ENCODE assay signal across 8 cellular contexts in genomic region chr2:42568431-42569115, GRCh38. TPM values are rescaled to one million over a fixed set of nuclear protein-coding genes. Genes with fewer than 3 reads are reported as not detected.
DNase-seq lines count a peak whose midpoint lies in the region; ATAC-seq and TF ChIP-seq lines count a peak whose summit lies in the region.

MTA3 (plus strand) TSS chr2:42568632; CDS start chr2:42568746, 114 bp downstream.

- TF ChIP-seq EP300 in transverse colon (IDR thresholded peaks at IDR 0.05; ENCODE audit: low read depth) = no peak

- peak within 1 kb of the TSS; percentile 46; the same call in 1 of the 2 replicates for H3K27ac ChIP-seq in SJSA1
- H3K27ac ChIP-seq in cardiac muscle cell = peak within 1 kb of the TSS; percentile 93
- peak within 1 kb of the TSS; percentile 92 to 96 (median 94) for H3K27ac ChIP-seq in transverse colon

- DNase-seq in SJSA1 (ENCODE audit: low read depth in 1 of 2, low spot score in 2 of 2) = peak; percentile 20 to 67
- peak; percentile 66 to 69 for DNase-seq in activated naive CD4-positive, alpha-beta T cell treated with anti-CD3 and anti-CD28 coated beads, Interleukin-2, amount 50 U/mL, for 72 hours (ENCODE audit: low spot score in 2 of 2)
- DNase-seq in cardiac muscle cell (ENCODE audit: low read depth in 1 of 2, low spot score in 1 of 2) = peak; percentile 60 to 77
- peak; percentile 49 to 95 (median 72) for DNase-seq in posterior cingulate gyrus
- peak; percentile 71 for DNase-seq in transverse colon
- DNase-seq in GM19240 (ENCODE audit: insufficient read length, low spot score) = no peak

- H3K9me3 ChIP-seq in SJSA1 (replicated peaks) = no peaks in the 10 kb centered on the region
- H3K9me3 ChIP-seq in cardiac muscle cell (ENCODE audit: low read depth) = no peaks in the 10 kb centered on the region
- no peaks in the 10 kb centered on the region for H3K9me3 ChIP-seq in transverse colon

- in situ Hi-C loops in transverse colon (cut with MboI; ENCODE audit: low pct_ligation_motif_present in 1 of 4, low pct_unique_long_range_greater_than_20kb in 1 of 4, low sequenced_read_pairs in 3 of 4) = no loop called here

- intact Hi-C loops in posterior cingulate gyrus (cut with DNase I) (loop anchor here (10.0 kb wide), 1 partner anchor 54 kb away; no protein-coding TSS in a partner anchor), transverse colon (cut with DNase I; ENCODE audit: low total_unique reads) (no loop called here)

- peak; percentile 22 for ATAC-seq in HG03064 (IDR thresholded peaks at IDR 0.05; ENCODE audit: low read depth, unreplicated experiment)
- peak; percentile 75 to 82 for ATAC-seq in activated naive CD4-positive, alpha-beta T cell treated with anti-CD3 and anti-CD28 coated beads, Interleukin-2, amount 50 U/mL, for 72 hours

- TF ChIP-seq CTCF in GM12875 (IDR thresholded peaks at IDR 0.05; ENCODE audit: borderline replicate concordance, insufficient read depth, low read depth, low read length) = no peak
- no peak for TF ChIP-seq CTCF in cardiac muscle cell (IDR thresholded peaks at IDR 0.05; ENCODE audit: low read depth, low read length)
- no peak for TF ChIP-seq CTCF in transverse colon (IDR thresholded peaks at IDR 0.05)

- no peak for TF ChIP-seq POLR2A in transverse colon (IDR thresholded peaks at IDR 0.05)

- peaks cover 11 to 29% of the 10 kb centered on the region in 2 donors for H3K36me3 Mint-ChIP-seq in activated naive CD4-positive, alpha-beta T cell treated with anti-CD3 and anti-CD28 coated beads, Interleukin-2, amount 50 U/mL, for 72 hours

- H3K4me3 ChIP-seq in GM12875 (ENCODE audit: low read depth, low read length) (peak within 1 kb of the TSS; percentile 61), SJSA1 (peak within 1 kb of the TSS; percentile 71), cardiac muscle cell (peak within 1 kb of the TSS; percentile 99), transverse colon (peak within 1 kb of the TSS; percentile 81 to 96 (median 93))

- H3K4me1 ChIP-seq in SJSA1 (replicated peaks) = peaks cover 26% of the 10 kb centered on the region
- H3K4me1 ChIP-seq in cardiac muscle cell (ENCODE audit: low read depth) = peaks cover 10% of the 10 kb centered on the region
- H3K4me1 ChIP-seq in transverse colon = peaks cover 0 to 36% (median 27%) of the 10 kb centered on the region in 4 donors

- H3K36me3 ChIP-seq in SJSA1 (peaks cover 9% of the 10 kb centered on the region), cardiac muscle cell (peaks cover 2% of the 10 kb centered on the region), transverse colon (no peaks in the 10 kb centered on the region)

- 0% methylated on average over 7 of the region's 67 CpGs; no CpG with 5 or more reads in 1 of the 2 donors for WGBS in transverse colon (ENCODE audit: low coverage in 1 of 2), 2 donors

- H3K27ac Mint-ChIP-seq in activated naive CD4-positive, alpha-beta T cell treated with anti-CD3 and anti-CD28 coated beads, Interleukin-2, amount 50 U/mL, for 72 hours = peak within 1 kb of the TSS; percentile 91 to 98

- H3K9me3 Mint-ChIP-seq in activated naive CD4-positive, alpha-beta T cell treated with anti-CD3 and anti-CD28 coated beads, Interleukin-2, amount 50 U/mL, for 72 hours = no peaks in the 10 kb centered on the region

- H3K27me3 ChIP-seq in SJSA1 (replicated peaks) = no peaks in the 10 kb centered on the region
- no peaks in the 10 kb centered on the region for H3K27me3 ChIP-seq in cardiac muscle cell
- no peaks in the 10 kb centered on the region for H3K27me3 ChIP-seq in transverse colon

RNA-seq across cellular contexts. Expression of gene MTA3, which starts in this region (rescaled TPM):
- total RNA-seq in SJSA1 (2014; rRNA removed; shearing (Covaris generic)) = 21.0 and 23.0 TPM in 2 replicates
- 10 to 100 TPM; 30.1 to 44.1 TPM for total RNA-seq in activated naive CD4-positive, alpha-beta T cell treated with anti-CD3 and anti-CD28 coated beads, Interleukin-2, amount 50 U/mL, for 72 hours
- total RNA-seq in cardiac muscle cell = 41.9 and 52.2 TPM in 2 replicates
- 52.9 and 80.5 TPM in 2 replicates for polyA plus RNA-seq in cardiac muscle cell
- 10 to 100 TPM; 40.0 to 73.2 (median 54.3) TPM for total RNA-seq in transverse colon
